In genomic region chr6:52317841-52318581, GRCh38 we compare ENCODE assay signal across 9 cellular contexts. TPM values are rescaled to one million over a fixed set of nuclear protein-coding genes. Genes with fewer than 3 reads are reported as not detected.
DNase-seq lines count a peak whose midpoint lies in the region; ATAC-seq, FAIRE-seq and TF ChIP-seq lines count a peak whose summit lies in the region.
"Had no signal": no experiment of that assay in that cellular context is flagged by ENCODE, and none has a peak within 500 bp of the region (broad histone marks: within the 10 kb centered on the region; RNA-seq: fewer than 3 reads in every experiment).

No MANE protein-coding gene starts in this region.

- H3K4me1 ChIP-seq in keratinocyte (ENCODE audit: control insufficient read depth, extremely low read depth, insufficient read depth, low read length) = no peaks in the 10 kb centered on the region

- no peak overlapping the region for H3K27ac ChIP-seq in keratinocyte (ENCODE audit: control insufficient read depth, insufficient read depth, low read length)
- H3K27ac ChIP-seq: lower lobe of right lung had no signal

- H3K9me3 ChIP-seq in keratinocyte (ENCODE audit: control insufficient read depth, low read depth, low read length) = no peaks in the 10 kb centered on the region
- H3K9me3 ChIP-seq: lower lobe of right lung had no signal

- H2AFZ ChIP-seq in keratinocyte (ENCODE audit: control insufficient read depth, low read length) = no peak overlapping the region

- H3K9ac ChIP-seq in keratinocyte (ENCODE audit: control insufficient read depth, extremely low read depth, insufficient read depth, low read length) = no peak overlapping the region

- H3K9me1 ChIP-seq in keratinocyte (ENCODE audit: control insufficient read depth, extremely low read depth, insufficient read depth, low read length) = no peaks in the 10 kb centered on the region

- DNase-seq in NOMO-1 treated with DMSO at 0.1 percent for 48 hours (lab: John Stamatoyannopoulos, UW; ENCODE audit: unreplicated experiment) (peak; percentile 85), keratinocyte (ENCODE audit: low read depth, low spot score) (no peak), NCI-H2196 (lab: John Stamatoyannopoulos, UW; ENCODE audit: unreplicated experiment) (no peak), NCI-H2171 (lab: John Stamatoyannopoulos, UW) (no peak), NCI-H128 (lab: John Stamatoyannopoulos, UW; ENCODE audit: unreplicated experiment) (no peak), SK-N-DZ (ENCODE audit: low spot score) (no peak)
- DNase-seq: lower lobe of right lung had no signal

- H3K36me3 ChIP-seq in keratinocyte (ENCODE audit: control insufficient read depth in 2 of 2, extremely low read depth in 1 of 2, insufficient read depth in 2 of 2, low read length in 2 of 2) = no peaks in the 10 kb centered on the region
- H3K36me3 ChIP-seq: lower lobe of right lung had no signal

- ATAC-seq in GM18868 (IDR thresholded peaks at IDR 0.05; ENCODE audit: unreplicated experiment) (peak; percentile 99), HG02763 (IDR thresholded peaks at IDR 0.05; ENCODE audit: unreplicated experiment) (peak; percentile 93)

- dilution Hi-C loops in keratinocyte (cut with MboI; ENCODE audit: extremely low pct_ligation_motif_present, low sequenced_read_pairs) = no loop called here

- H3K27me3 ChIP-seq in keratinocyte (ENCODE audit: control insufficient read depth, extremely low read depth, insufficient read depth, low read length) = no peaks in the 10 kb centered on the region

- FAIRE-seq in keratinocyte (lab: Jason Lieb, UNC) = peak; percentile 5

- no peaks in the 10 kb centered on the region for H4K20me1 ChIP-seq in keratinocyte (ENCODE audit: control insufficient read depth, extremely low read depth, insufficient read depth, low read length)

- no peak for TF ChIP-seq CTCF in keratinocyte (optimal IDR thresholded peaks at IDR 0.05 in 1 of 3, IDR thresholded peaks at IDR 0.05 in 1 of 3, conservative IDR thresholded peaks at IDR 0.05 in 1 of 3; ENCODE audit: extremely low read depth in 1 of 3, insufficient read depth in 2 of 3, low read length in 3 of 3)

- no peak overlapping the region for H3K4me2 ChIP-seq in keratinocyte (ENCODE audit: control insufficient read depth, extremely low read depth, insufficient read depth, low read depth, low read length)

- no peaks in the 10 kb centered on the region for H3K79me2 ChIP-seq in keratinocyte (ENCODE audit: control insufficient read depth, insufficient read depth, low read length)

- no peak overlapping the region for H3K4me3 ChIP-seq in keratinocyte (ENCODE audit: control insufficient read depth in 2 of 3, extremely low read depth in 1 of 3, insufficient read depth in 2 of 3, low read depth in 1 of 3, low read length in 3 of 3)
- H3K4me3 ChIP-seq: lower lobe of right lung had no signal

RNA-seq across cellular contexts. Expression of gene MCM3, which starts 33.5 kb away (rescaled TPM):
- 30.1 to 70.5 TPM (median 60.9 TPM) in 3 replicates for polyA plus RNA-seq in keratinocyte
- 16.9 TPM for polyA plus RNA-seq in keratinocyte (2011; ENCODE audit: low read depth)
- 29.7 and 32.3 TPM in 2 replicates for polyA plus RNA-seq in keratinocyte (2011; cell fraction: cytosol; rRNA removed)
- 47.7 and 50.8 TPM in 2 replicates for polyA plus RNA-seq in keratinocyte (2011; cell fraction: nucleus; rRNA removed)
- polyA plus RNA-seq in keratinocyte (2012; ENCODE audit: low replicate concordance) = 8.6 and 46.4 TPM in 2 replicates
- 37.4 to 71.2 TPM (median 64.5 TPM) in 3 replicates for polyA minus RNA-seq in keratinocyte
- 26.1 TPM for polyA minus RNA-seq in keratinocyte (2011; cell fraction: cytosol; rRNA and poly(A)+ RNA removed)
- polyA minus RNA-seq in keratinocyte (2011; cell fraction: nucleus; rRNA and poly(A)+ RNA removed) = 22.8 and 33.5 TPM in 2 replicates
- polyA plus RNA-seq in SK-N-DZ (2014; cell fraction: cytosol; rRNA removed) = 370 and 414 TPM in 2 replicates
- 408 TPM in 2 replicates for polyA plus RNA-seq in SK-N-DZ (2014; cell fraction: nucleus; rRNA removed)

RNA-seq across cellular contexts. Expression of gene PAQR8, which starts 43.9 kb away (rescaled TPM):
- 0.80 to 1.6 TPM (median 1.3 TPM) in 3 replicates for polyA plus RNA-seq in keratinocyte
- polyA plus RNA-seq in keratinocyte (2011; ENCODE audit: low read depth) = 0.14 TPM
- 0.69 and 0.71 TPM in 2 replicates for polyA plus RNA-seq in keratinocyte (2011; cell fraction: cytosol; rRNA removed)
- polyA plus RNA-seq in keratinocyte (2011; cell fraction: nucleus; rRNA removed) = 1.1 and 1.3 TPM in 2 replicates
- 0.41 and 1.4 TPM in 2 replicates for polyA plus RNA-seq in keratinocyte (2012; ENCODE audit: low replicate concordance)
- polyA minus RNA-seq in keratinocyte = 1.5 to 2.4 TPM (median 1.6 TPM) in 3 replicates
- 3.6 TPM for polyA minus RNA-seq in keratinocyte (2011; cell fraction: cytosol; rRNA and poly(A)+ RNA removed)
- 1.4 and 1.6 TPM in 2 replicates for polyA minus RNA-seq in keratinocyte (2011; cell fraction: nucleus; rRNA and poly(A)+ RNA removed)
- polyA plus RNA-seq in SK-N-DZ (2014; cell fraction: cytosol; rRNA removed) = 63.1 and 66.3 TPM in 2 replicates
- 14.9 and 19.3 TPM in 2 replicates for polyA plus RNA-seq in SK-N-DZ (2014; cell fraction: nucleus; rRNA removed)
